Comparison of ENCODE assay signal across 1 cellular context in genomic region chr17:82228278-82228841, GRCh38.
TF ChIP-seq lines count a peak whose summit lies in the region.

No MANE protein-coding gene starts in this region.

TF ChIP-seq in WTC11, 78 proteins besides CTCF, POLR2A, EP300 and RAD21 (continued from another document):
- TF ChIP-seq FOXP1 (CRISPR knock-in tag; IDR thresholded peaks at IDR 0.05; ENCODE audit: borderline replicate concordance) (peak; percentile 36; the same call in 1 of the 2 replicates), ZNF671 (CRISPR knock-in tag; IDR thresholded peaks at IDR 0.05) (no peak)
- TF ChIP-seq, protein P1, sequence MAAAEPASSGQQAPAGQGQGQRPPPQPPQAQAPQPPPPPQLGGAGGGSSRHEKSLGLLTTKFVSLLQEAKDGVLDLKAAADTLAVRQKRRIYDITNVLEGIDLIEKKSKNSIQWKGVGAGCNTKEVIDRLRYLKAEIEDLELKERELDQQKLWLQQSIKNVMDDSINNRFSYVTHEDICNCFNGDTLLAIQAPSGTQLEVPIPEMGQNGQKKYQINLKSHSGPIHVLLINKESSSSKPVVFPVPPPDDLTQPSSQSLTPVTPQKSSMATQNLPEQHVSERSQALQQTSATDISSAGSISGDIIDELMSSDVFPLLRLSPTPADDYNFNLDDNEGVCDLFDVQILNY (CRISPR knock-in tag; IDR thresholded peaks at IDR 0.05): 0 out of 2 replicates have a peak, but pooled peaks have one; percentile 22
